1 cellular context compared by ENCODE assay signal in the genomic region with DNA sequence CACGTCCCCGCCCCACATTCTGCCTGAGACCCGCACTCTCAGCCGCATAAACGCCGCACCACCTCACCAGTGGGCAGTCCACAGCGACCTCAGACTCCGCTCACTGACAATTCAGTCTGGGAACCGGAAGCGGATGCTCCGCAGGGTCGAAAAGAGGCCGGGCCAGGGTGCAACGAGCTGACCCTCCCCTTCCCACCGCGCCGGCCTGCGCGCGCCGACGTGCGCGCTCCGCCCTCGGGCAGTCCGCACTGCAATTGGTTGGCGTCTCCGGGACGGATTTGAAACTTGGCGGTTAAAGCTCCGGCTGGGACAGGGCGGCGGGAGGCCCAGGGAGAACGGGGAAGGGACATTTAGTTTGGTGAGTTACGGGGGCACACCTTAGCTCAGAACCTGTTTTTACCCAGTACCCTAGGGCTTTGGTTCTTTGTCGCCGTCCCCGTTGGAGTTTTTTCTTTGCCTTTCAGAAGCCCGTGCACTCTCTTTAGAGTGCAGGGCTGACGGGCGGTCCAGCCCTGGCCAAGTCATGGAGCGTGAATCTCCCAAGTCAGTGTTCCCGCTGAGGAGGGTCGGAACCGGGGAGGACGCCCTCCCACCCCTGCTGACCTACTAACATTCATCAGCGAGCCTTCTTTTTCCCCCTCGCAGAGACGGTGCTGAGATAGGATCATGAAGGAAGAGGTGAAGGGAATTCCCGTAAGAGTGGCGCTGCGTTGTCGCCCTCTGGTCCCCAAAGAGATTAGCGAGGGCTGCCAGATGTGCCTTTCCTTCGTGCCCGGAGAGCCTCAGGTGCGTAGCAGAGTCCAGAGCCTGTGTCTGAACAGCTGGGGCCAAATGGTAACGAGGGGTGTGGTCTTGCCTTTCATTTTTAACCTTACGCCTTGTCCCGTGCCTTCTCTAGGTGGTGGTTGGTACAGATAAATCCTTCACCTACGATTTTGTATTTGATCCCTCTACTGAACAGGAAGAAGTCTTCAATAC.
TF ChIP-seq lines count a peak whose summit lies in the region.

A gene with protein sequence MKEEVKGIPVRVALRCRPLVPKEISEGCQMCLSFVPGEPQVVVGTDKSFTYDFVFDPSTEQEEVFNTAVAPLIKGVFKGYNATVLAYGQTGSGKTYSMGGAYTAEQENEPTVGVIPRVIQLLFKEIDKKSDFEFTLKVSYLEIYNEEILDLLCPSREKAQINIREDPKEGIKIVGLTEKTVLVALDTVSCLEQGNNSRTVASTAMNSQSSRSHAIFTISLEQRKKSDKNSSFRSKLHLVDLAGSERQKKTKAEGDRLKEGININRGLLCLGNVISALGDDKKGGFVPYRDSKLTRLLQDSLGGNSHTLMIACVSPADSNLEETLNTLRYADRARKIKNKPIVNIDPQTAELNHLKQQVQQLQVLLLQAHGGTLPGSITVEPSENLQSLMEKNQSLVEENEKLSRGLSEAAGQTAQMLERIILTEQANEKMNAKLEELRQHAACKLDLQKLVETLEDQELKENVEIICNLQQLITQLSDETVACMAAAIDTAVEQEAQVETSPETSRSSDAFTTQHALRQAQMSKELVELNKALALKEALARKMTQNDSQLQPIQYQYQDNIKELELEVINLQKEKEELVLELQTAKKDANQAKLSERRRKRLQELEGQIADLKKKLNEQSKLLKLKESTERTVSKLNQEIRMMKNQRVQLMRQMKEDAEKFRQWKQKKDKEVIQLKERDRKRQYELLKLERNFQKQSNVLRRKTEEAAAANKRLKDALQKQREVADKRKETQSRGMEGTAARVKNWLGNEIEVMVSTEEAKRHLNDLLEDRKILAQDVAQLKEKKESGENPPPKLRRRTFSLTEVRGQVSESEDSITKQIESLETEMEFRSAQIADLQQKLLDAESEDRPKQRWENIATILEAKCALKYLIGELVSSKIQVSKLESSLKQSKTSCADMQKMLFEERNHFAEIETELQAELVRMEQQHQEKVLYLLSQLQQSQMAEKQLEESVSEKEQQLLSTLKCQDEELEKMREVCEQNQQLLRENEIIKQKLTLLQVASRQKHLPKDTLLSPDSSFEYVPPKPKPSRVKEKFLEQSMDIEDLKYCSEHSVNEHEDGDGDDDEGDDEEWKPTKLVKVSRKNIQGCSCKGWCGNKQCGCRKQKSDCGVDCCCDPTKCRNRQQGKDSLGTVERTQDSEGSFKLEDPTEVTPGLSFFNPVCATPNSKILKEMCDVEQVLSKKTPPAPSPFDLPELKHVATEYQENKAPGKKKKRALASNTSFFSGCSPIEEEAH (plus strand): TSS at position 312 of the 978 bp plus-strand sequence. CDS start 355 bp downstream, at position 667.
A gene with protein sequence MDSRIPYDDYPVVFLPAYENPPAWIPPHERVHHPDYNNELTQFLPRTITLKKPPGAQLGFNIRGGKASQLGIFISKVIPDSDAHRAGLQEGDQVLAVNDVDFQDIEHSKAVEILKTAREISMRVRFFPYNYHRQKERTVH (minus strand): TSS at position 135 of the 978 bp plus-strand sequence. CDS start 586 bp downstream, outside the sequence.

TF ChIP-seq in HepG2, 621 proteins besides CTCF, POLR2A, EP300 and RAD21 (continued from another document):
- TF ChIP-seq, protein P1, sequence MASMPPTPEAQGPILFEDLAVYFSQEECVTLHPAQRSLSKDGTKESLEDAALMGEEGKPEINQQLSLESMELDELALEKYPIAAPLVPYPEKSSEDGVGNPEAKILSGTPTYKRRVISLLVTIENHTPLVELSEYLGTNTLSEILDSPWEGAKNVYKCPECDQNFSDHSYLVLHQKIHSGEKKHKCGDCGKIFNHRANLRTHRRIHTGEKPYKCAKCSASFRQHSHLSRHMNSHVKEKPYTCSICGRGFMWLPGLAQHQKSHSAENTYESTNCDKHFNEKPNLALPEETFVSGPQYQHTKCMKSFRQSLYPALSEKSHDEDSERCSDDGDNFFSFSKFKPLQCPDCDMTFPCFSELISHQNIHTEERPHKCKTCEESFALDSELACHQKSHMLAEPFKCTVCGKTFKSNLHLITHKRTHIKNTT (CRISPR knock-in tag; IDR thresholded peaks at IDR 0.05): no peak
- no peak for TF ChIP-seq PPARG (CRISPR knock-in tag; conservative IDR thresholded peaks at IDR 0.05)
- TF ChIP-seq SP4 (CRISPR knock-in tag; IDR thresholded peaks at IDR 0.05): peak; percentile 66
- no peak for TF ChIP-seq SMARCE1 (IDR thresholded peaks at IDR 0.05; ENCODE audit: borderline replicate concordance)
- no peak for TF ChIP-seq U2AF1 (optimal IDR thresholded peaks at IDR 0.05; ENCODE audit: low read depth, low read length)
- TF ChIP-seq SMARCC2 (IDR thresholded peaks at IDR 0.05): no peak
- TF ChIP-seq, protein P2, sequence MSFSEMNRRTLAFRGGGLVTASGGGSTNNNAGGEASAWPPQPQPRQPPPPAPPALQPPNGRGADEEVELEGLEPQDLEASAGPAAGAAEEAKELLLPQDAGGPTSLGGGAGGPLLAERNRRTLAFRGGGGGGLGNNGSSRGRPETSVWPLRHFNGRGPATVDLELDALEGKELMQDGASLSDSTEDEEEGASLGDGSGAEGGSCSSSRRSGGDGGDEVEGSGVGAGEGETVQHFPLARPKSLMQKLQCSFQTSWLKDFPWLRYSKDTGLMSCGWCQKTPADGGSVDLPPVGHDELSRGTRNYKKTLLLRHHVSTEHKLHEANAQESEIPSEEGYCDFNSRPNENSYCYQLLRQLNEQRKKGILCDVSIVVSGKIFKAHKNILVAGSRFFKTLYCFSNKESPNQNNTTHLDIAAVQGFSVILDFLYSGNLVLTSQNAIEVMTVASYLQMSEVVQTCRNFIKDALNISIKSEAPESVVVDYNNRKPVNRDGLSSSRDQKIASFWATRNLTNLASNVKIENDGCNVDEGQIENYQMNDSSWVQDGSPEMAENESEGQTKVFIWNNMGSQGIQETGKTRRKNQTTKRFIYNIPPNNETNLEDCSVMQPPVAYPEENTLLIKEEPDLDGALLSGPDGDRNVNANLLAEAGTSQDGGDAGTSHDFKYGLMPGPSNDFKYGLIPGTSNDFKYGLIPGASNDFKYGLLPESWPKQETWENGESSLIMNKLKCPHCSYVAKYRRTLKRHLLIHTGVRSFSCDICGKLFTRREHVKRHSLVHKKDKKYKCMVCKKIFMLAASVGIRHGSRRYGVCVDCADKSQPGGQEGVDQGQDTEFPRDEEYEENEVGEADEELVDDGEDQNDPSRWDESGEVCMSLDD (CRISPR knock-in tag; IDR thresholded peaks at IDR 0.05; ENCODE audit: borderline replicate concordance): no peak
- TF ChIP-seq, protein P3, sequence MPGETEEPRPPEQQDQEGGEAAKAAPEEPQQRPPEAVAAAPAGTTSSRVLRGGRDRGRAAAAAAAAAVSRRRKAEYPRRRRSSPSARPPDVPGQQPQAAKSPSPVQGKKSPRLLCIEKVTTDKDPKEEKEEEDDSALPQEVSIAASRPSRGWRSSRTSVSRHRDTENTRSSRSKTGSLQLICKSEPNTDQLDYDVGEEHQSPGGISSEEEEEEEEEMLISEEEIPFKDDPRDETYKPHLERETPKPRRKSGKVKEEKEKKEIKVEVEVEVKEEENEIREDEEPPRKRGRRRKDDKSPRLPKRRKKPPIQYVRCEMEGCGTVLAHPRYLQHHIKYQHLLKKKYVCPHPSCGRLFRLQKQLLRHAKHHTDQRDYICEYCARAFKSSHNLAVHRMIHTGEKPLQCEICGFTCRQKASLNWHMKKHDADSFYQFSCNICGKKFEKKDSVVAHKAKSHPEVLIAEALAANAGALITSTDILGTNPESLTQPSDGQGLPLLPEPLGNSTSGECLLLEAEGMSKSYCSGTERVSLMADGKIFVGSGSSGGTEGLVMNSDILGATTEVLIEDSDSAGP (CRISPR knock-in tag; IDR thresholded peaks at IDR 0.05; ENCODE audit: borderline replicate concordance): peak; percentile 52; the same call in 1 of the 2 replicates
- no peak for TF ChIP-seq ZNF468 (CRISPR knock-in tag; IDR thresholded peaks at IDR 0.05)
- TF ChIP-seq ZNF598 (CRISPR knock-in tag; IDR thresholded peaks at IDR 0.05; ENCODE audit: borderline replicate concordance): no peak
- TF ChIP-seq REXO4 (CRISPR knock-in tag; IDR thresholded peaks at IDR 0.05; ENCODE audit: borderline replicate concordance): no peak
- no peak for TF ChIP-seq HNRNPK (IDR thresholded peaks at IDR 0.05; ENCODE audit: low read depth, low read length, poor library complexity, severe bottlenecking)
- peak; percentile 50; the same call in 1 of the 2 replicates for TF ChIP-seq POGZ (CRISPR knock-in tag; IDR thresholded peaks at IDR 0.05)
- TF ChIP-seq, protein P4, sequence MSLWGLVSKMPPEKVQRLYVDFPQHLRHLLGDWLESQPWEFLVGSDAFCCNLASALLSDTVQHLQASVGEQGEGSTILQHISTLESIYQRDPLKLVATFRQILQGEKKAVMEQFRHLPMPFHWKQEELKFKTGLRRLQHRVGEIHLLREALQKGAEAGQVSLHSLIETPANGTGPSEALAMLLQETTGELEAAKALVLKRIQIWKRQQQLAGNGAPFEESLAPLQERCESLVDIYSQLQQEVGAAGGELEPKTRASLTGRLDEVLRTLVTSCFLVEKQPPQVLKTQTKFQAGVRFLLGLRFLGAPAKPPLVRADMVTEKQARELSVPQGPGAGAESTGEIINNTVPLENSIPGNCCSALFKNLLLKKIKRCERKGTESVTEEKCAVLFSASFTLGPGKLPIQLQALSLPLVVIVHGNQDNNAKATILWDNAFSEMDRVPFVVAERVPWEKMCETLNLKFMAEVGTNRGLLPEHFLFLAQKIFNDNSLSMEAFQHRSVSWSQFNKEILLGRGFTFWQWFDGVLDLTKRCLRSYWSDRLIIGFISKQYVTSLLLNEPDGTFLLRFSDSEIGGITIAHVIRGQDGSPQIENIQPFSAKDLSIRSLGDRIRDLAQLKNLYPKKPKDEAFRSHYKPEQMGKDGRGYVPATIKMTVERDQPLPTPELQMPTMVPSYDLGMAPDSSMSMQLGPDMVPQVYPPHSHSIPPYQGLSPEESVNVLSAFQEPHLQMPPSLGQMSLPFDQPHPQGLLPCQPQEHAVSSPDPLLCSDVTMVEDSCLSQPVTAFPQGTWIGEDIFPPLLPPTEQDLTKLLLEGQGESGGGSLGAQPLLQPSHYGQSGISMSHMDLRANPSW (CRISPR knock-in tag; IDR thresholded peaks at IDR 0.05; ENCODE audit: borderline replicate concordance): no peak
- TF ChIP-seq ZNF251 (CRISPR knock-in tag; IDR thresholded peaks at IDR 0.05): no peak
- TF ChIP-seq SALL2 (CRISPR knock-in tag; IDR thresholded peaks at IDR 0.05): no peak
- no peak for TF ChIP-seq ZSCAN9 (CRISPR knock-in tag; IDR thresholded peaks at IDR 0.05; ENCODE audit: borderline replicate concordance)
- 0 out of 2 replicates have a peak, but pooled peaks have one; percentile 46 for TF ChIP-seq KMT2A (CRISPR knock-in tag; IDR thresholded peaks at IDR 0.05)
- peak; percentile 68 for TF ChIP-seq RBFOX2 (IDR thresholded peaks at IDR 0.05; ENCODE audit: low read depth, low read length)
- TF ChIP-seq, protein P5, sequence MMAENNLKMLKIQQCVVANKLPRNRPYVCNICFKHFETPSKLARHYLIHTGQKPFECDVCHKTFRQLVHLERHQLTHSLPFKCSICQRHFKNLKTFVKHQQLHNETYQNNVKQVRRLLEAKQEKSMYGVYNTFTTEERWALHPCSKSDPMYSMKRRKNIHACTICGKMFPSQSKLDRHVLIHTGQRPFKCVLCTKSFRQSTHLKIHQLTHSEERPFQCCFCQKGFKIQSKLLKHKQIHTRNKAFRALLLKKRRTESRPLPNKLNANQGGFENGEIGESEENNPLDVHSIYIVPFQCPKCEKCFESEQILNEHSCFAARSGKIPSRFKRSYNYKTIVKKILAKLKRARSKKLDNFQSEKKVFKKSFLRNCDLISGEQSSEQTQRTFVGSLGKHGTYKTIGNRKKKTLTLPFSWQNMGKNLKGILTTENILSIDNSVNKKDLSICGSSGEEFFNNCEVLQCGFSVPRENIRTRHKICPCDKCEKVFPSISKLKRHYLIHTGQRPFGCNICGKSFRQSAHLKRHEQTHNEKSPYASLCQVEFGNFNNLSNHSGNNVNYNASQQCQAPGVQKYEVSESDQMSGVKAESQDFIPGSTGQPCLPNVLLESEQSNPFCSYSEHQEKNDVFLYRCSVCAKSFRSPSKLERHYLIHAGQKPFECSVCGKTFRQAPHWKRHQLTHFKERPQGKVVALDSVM (CRISPR knock-in tag; IDR thresholded peaks at IDR 0.05): no peak
- TF ChIP-seq ZNF496 (CRISPR knock-in tag; IDR thresholded peaks at IDR 0.05; ENCODE audit: insufficient replicate concordance): no peak
